In the genomic region with DNA sequence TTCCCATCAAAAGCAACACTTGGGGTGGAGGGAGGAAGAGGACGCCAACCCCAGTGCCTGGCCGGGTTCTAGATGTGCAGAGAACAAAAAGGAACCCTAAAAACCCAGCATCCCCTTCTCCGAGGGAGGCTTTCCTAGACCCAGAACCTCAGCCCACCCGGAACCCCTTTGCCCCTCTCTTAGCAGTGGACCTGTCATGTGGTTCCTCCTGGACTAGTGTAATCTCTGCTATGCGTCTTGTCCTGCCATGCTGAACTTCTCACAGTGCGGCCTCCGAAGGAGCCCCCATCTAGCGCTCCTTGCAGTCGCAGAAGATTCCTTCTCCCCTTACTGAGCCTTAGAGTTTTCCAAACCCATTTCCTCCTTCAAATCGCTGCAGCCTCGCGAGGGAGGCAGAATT, we compare ENCODE assay signal across 2 cellular contexts.
TF ChIP-seq lines count a peak whose summit lies in the region.

No MANE protein-coding gene starts in this region.

TF ChIP-seq in GM23338, 12 proteins besides CTCF, POLR2A, EP300 and RAD21 (continued from another document):
- TF ChIP-seq, protein P1, sequence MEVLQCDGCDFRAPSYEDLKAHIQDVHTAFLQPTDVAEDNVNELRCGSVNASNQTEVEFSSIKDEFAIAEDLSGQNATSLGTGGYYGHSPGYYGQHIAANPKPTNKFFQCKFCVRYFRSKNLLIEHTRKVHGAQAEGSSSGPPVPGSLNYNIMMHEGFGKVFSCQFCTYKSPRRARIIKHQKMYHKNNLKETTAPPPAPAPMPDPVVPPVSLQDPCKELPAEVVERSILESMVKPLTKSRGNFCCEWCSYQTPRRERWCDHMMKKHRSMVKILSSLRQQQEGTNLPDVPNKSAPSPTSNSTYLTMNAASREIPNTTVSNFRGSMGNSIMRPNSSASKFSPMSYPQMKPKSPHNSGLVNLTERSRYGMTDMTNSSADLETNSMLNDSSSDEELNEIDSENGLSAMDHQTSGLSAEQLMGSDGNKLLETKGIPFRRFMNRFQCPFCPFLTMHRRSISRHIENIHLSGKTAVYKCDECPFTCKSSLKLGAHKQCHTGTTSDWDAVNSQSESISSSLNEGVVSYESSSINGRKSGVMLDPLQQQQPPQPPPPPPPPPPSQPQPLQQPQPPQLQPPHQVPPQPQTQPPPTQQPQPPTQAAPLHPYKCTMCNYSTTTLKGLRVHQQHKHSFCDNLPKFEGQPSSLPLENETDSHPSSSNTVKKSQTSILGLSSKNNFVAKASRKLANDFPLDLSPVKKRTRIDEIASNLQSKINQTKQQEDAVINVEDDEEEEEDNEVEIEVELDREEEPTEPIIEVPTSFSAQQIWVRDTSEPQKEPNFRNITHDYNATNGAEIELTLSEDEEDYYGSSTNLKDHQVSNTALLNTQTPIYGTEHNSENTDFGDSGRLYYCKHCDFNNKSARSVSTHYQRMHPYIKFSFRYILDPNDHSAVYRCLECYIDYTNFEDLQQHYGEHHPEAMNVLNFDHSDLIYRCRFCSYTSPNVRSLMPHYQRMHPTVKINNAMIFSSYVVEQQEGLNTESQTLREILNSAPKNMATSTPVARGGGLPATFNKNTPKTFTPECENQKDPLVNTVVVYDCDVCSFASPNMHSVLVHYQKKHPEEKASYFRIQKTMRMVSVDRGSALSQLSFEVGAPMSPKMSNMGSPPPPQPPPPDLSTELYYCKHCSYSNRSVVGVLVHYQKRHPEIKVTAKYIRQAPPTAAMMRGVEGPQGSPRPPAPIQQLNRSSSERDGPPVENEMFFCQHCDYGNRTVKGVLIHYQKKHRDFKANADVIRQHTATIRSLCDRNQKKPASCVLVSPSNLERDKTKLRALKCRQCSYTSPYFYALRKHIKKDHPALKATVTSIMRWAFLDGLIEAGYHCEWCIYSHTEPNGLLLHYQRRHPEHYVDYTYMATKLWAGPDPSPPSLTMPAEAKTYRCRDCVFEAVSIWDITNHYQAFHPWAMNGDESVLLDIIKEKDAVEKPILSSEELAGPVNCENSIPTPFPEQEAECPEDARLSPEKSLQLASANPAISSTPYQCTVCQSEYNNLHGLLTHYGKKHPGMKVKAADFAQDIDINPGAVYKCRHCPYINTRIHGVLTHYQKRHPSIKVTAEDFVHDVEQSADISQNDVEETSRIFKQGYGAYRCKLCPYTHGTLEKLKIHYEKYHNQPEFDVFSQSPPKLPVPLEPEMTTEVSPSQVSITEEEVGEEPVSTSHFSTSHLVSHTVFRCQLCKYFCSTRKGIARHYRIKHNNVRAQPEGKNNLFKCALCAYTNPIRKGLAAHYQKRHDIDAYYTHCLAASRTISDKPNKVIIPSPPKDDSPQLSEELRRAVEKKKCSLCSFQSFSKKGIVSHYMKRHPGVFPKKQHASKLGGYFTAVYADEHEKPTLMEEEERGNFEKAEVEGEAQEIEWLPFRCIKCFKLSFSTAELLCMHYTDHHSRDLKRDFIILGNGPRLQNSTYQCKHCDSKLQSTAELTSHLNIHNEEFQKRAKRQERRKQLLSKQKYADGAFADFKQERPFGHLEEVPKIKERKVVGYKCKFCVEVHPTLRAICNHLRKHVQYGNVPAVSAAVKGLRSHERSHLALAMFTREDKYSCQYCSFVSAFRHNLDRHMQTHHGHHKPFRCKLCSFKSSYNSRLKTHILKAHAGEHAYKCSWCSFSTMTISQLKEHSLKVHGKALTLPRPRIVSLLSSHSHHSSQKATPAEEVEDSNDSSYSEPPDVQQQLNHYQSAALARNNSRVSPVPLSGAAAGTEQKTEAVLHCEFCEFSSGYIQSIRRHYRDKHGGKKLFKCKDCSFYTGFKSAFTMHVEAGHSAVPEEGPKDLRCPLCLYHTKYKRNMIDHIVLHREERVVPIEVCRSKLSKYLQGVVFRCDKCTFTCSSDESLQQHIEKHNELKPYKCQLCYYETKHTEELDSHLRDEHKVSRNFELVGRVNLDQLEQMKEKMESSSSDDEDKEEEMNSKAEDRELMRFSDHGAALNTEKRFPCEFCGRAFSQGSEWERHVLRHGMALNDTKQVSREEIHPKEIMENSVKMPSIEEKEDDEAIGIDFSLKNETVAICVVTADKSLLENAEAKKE (CRISPR knock-in tag; IDR thresholded peaks at IDR 0.05), result no peak
- TF ChIP-seq NANOG (IDR thresholded peaks at IDR 0.05; ENCODE audit: borderline replicate concordance) (no peak), JUNB (IDR thresholded peaks at IDR 0.05; ENCODE audit: unreplicated experiment) (no peak)
- TF ChIP-seq, protein P2, sequence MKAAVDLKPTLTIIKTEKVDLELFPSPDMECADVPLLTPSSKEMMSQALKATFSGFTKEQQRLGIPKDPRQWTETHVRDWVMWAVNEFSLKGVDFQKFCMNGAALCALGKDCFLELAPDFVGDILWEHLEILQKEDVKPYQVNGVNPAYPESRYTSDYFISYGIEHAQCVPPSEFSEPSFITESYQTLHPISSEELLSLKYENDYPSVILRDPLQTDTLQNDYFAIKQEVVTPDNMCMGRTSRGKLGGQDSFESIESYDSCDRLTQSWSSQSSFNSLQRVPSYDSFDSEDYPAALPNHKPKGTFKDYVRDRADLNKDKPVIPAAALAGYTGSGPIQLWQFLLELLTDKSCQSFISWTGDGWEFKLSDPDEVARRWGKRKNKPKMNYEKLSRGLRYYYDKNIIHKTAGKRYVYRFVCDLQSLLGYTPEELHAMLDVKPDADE (IDR thresholded peaks at IDR 0.05), result no peak

TF ChIP-seq in WTC11, 78 proteins besides CTCF, POLR2A, EP300 and RAD21 (continued from another document):
- TF ChIP-seq HMGA2 (CRISPR knock-in tag; IDR thresholded peaks at IDR 0.05) (no peak), JAZF1 (CRISPR knock-in tag; IDR thresholded peaks at IDR 0.05) (no peak), JUN (CRISPR knock-in tag; IDR thresholded peaks at IDR 0.05) (no peak), TEAD1 (CRISPR knock-in tag; IDR thresholded peaks at IDR 0.05) (no peak), ZNF416 (CRISPR knock-in tag; IDR thresholded peaks at IDR 0.05) (no peak), OVOL2 (CRISPR knock-in tag; IDR thresholded peaks at IDR 0.05; ENCODE audit: borderline replicate concordance) (no peak), FOXP1 (CRISPR knock-in tag; IDR thresholded peaks at IDR 0.05; ENCODE audit: borderline replicate concordance) (no peak)
- TF ChIP-seq, protein P3, sequence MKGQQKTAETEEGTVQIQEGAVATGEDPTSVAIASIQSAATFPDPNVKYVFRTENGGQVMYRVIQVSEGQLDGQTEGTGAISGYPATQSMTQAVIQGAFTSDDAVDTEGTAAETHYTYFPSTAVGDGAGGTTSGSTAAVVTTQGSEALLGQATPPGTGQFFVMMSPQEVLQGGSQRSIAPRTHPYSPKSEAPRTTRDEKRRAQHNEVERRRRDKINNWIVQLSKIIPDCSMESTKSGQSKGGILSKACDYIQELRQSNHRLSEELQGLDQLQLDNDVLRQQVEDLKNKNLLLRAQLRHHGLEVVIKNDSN (CRISPR knock-in tag; IDR thresholded peaks at IDR 0.05), result no peak
- TF ChIP-seq, protein P4, sequence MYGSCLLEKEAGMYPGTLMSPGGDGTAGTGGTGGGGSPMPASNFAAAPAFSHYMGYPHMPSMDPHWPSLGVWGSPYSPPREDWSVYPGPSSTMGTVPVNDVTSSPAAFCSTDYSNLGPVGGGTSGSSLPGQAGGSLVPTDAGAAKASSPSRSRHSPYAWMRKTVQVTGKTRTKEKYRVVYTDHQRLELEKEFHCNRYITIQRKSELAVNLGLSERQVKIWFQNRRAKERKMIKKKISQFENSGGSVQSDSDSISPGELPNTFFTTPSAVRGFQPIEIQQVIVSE (CRISPR knock-in tag; IDR thresholded peaks at IDR 0.05; ENCODE audit: borderline replicate concordance), result no peak
- TF ChIP-seq, protein P5, sequence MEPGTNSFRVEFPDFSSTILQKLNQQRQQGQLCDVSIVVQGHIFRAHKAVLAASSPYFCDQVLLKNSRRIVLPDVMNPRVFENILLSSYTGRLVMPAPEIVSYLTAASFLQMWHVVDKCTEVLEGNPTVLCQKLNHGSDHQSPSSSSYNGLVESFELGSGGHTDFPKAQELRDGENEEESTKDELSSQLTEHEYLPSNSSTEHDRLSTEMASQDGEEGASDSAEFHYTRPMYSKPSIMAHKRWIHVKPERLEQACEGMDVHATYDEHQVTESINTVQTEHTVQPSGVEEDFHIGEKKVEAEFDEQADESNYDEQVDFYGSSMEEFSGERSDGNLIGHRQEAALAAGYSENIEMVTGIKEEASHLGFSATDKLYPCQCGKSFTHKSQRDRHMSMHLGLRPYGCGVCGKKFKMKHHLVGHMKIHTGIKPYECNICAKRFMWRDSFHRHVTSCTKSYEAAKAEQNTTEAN (CRISPR knock-in tag; IDR thresholded peaks at IDR 0.05), result no peak
